ENCODE assay signal across 23 cellular contexts in the genomic region with DNA sequence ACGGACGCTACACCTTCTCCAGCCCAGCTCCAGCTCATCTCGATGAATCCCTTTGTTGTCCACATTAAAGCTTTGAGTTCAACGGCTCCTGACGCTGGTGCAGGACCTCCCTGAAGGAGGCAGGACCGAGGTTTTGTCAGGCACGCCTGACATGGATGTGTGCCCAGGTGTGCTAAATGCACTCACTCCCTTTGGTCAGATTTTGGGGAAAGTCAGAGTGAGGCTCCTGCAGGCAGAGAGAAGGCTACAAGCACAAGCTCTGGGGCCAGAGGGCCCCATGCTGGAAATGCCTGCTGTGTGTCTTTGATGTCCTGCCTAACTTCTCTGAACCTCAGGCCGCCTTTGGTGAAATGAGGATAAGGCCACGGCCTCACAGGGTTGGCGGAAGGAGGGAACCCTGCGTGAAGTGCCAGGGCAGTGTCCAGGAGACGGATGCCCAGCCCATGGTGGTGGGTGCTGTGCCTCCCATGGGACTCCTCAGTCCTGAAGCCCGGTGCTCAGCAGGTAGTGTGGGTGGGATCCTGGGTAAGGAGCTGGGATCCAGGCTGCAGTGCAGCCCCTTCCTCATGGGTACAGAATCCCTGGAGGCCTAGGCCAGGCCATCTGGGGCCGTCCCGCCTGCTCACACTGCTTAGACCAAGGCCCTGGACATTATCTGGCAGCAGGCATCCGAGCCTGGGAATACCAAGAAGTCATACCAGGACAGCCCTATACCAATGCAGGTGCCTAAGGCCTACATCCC.
DNase-seq lines count a peak whose midpoint lies in the region; ATAC-seq and TF ChIP-seq lines count a peak whose summit lies in the region.
"Had no signal": no experiment of that assay in that cellular context is flagged by ENCODE, and none has a peak within 500 bp of the region (broad histone marks: within the 10 kb centered on the region; RNA-seq: fewer than 3 reads in every experiment).

No MANE protein-coding gene starts in this region.

- H3K27ac ChIP-seq in Peyer's patch (no peak overlapping the region), left ventricle myocardium inferior (replicated peaks) (no peak overlapping the region)
- H3K27ac ChIP-seq: gastrocnemius medialis, upper lobe of left lung had no signal

- no peaks in the 10 kb centered on the region for H3K27me3 ChIP-seq in Peyer's patch
- no peaks in the 10 kb centered on the region for H3K27me3 ChIP-seq in left ventricle myocardium inferior (ENCODE audit: low read depth)
- H3K27me3 ChIP-seq: gastrocnemius medialis, upper lobe of left lung had no signal

- H3K4me1 ChIP-seq in Peyer's patch, result no peaks in the 10 kb centered on the region
- H3K4me1 ChIP-seq in left ventricle myocardium inferior, result peaks cover 15% of the 10 kb centered on the region
- H3K4me1 ChIP-seq: gastrocnemius medialis, HAP-1, upper lobe of left lung had no signal

- no peak for ATAC-seq in HG02885 (IDR thresholded peaks at IDR 0.05; ENCODE audit: poor library complexity, unreplicated experiment)
- no peak for ATAC-seq in GM21360 (IDR thresholded peaks at IDR 0.05; ENCODE audit: unreplicated experiment)
- ATAC-seq: activated CD8-positive, alpha-beta T cell treated with anti-CD3 and anti-CD28 coated beads for 36 hours; esophagus mucosa; gastrocnemius medialis; Panc1; WTC11 had no signal

- no peaks in the 10 kb centered on the region for H3K9me3 ChIP-seq in Peyer's patch
- no peaks in the 10 kb centered on the region for H3K9me3 ChIP-seq in left ventricle myocardium inferior (replicated peaks)
- H3K9me3 ChIP-seq: gastrocnemius medialis, HAP-1, upper lobe of left lung had no signal

- peaks cover 25% of the 10 kb centered on the region for H3K4me1 Mint-ChIP-seq in CD14-positive monocyte
- H3K4me1 Mint-ChIP-seq in activated CD4-positive, alpha-beta memory T cell treated with anti-CD3 and anti-CD28 coated beads for 36 hours (ENCODE audit: low read depth), result peaks cover 10% of the 10 kb centered on the region

- H3K36me3 Mint-ChIP-seq in CD14-positive monocyte, result peaks cover 9 to 11% of the 10 kb centered on the region in 2 donors
- peaks cover 3% of the 10 kb centered on the region for H3K36me3 Mint-ChIP-seq in activated CD4-positive, alpha-beta memory T cell treated with anti-CD3 and anti-CD28 coated beads for 36 hours

- TF ChIP-seq CTCF in CD14-positive monocyte (IDR thresholded peaks at IDR 0.05) (no peak), Peyer's patch (IDR thresholded peaks at IDR 0.05) (no peak), left ventricle myocardium inferior (IDR thresholded peaks at IDR 0.05; ENCODE audit: borderline replicate concordance) (no peak)

- H3K27ac Mint-ChIP-seq in CD14-positive monocyte, result peak overlapping the region in 3 of 7 donors; percentile 7 to 67 (median 24)
- H3K27ac Mint-ChIP-seq in activated CD4-positive, alpha-beta memory T cell treated with anti-CD3 and anti-CD28 coated beads for 36 hours, result no peak overlapping the region
- H3K27ac Mint-ChIP-seq: activated CD8-positive, alpha-beta T cell treated with anti-CD3 and anti-CD28 coated beads for 36 hours; nephron; progenitor cell of endocrine pancreas; stimulated activated naive CD8-positive, alpha-beta T cell treated with anti-CD3 and anti-CD28 coated beads, Interleukin-15, Interleukin-2, amounts not matched to agents 100 ng/mL and 50 ng/mL, for 24 hours; WTC11 had no signal

- H3K4me3 ChIP-seq in Peyer's patch (no peak overlapping the region), left ventricle myocardium inferior (no peak overlapping the region)
- H3K4me3 ChIP-seq: gastrocnemius medialis, HAP-1, upper lobe of left lung had no signal

- peaks cover 0 to 2% (median 0%) of the 10 kb centered on the region in 7 donors for H3K9me3 Mint-ChIP-seq in CD14-positive monocyte
- no peaks in the 10 kb centered on the region for H3K9me3 Mint-ChIP-seq in activated CD4-positive, alpha-beta memory T cell treated with anti-CD3 and anti-CD28 coated beads for 36 hours
- H3K9me3 Mint-ChIP-seq: activated CD8-positive, alpha-beta T cell treated with anti-CD3 and anti-CD28 coated beads for 36 hours; nephron; stimulated activated naive CD8-positive, alpha-beta T cell treated with anti-CD3 and anti-CD28 coated beads, Interleukin-15, Interleukin-2, amounts not matched to agents 100 ng/mL and 50 ng/mL, for 24 hours; WTC11 had no signal

- CTCF ChIA-PET in activated CD4-positive, alpha-beta memory T cell treated with anti-CD3 and anti-CD28 coated beads for 36 hours (lab: Charles Lee), result interaction anchor here (1.6 kb wide), 1 partner anchor 12 kb away, joined by 8 read pairs; no protein-coding TSS in a partner anchor

- intact Hi-C loops in CD14-positive monocyte (cut with micrococcal nuclease), result loop anchor here in 1 of 2 donors (5.0 kb wide), 1 partner anchor 46 kb away; no protein-coding TSS in a partner anchor
- intact Hi-C loops in left ventricle myocardium inferior (cut with micrococcal nuclease), result no loop called here
- intact Hi-C loops in posterior vena cava (cut with DNase I), result no loop called here
- intact Hi-C loops in activated CD4-positive, alpha-beta memory T cell treated with anti-CD3 and anti-CD28 coated beads for 36 hours (cut with micrococcal nuclease), result no loop called here

- H3K4me3 Mint-ChIP-seq in CD14-positive monocyte, result no peak overlapping the region
- no peak overlapping the region for H3K4me3 Mint-ChIP-seq in activated CD4-positive, alpha-beta memory T cell treated with anti-CD3 and anti-CD28 coated beads for 36 hours
- H3K4me3 Mint-ChIP-seq: activated CD8-positive, alpha-beta T cell treated with anti-CD3 and anti-CD28 coated beads for 36 hours; nephron; stimulated activated naive CD8-positive, alpha-beta T cell treated with anti-CD3 and anti-CD28 coated beads, Interleukin-15, Interleukin-2, amounts not matched to agents 100 ng/mL and 50 ng/mL, for 24 hours; WTC11 had no signal

- H3K36me3 ChIP-seq in Peyer's patch, result no peaks in the 10 kb centered on the region
- no peaks in the 10 kb centered on the region for H3K36me3 ChIP-seq in left ventricle myocardium inferior
- H3K36me3 ChIP-seq: gastrocnemius medialis, HAP-1, upper lobe of left lung had no signal

- POLR2A ChIA-PET in activated CD4-positive, alpha-beta memory T cell treated with anti-CD3 and anti-CD28 coated beads for 36 hours (lab: Charles Lee), result interaction anchor here (1.2 kb wide), 1 partner anchor 546 kb away, joined by 3 read pairs; a partner anchor contains a TSS

- DNase-seq in CD14-positive monocyte (ENCODE audit: low spot score), result peak; percentile 42
- peak in 2 of 3 donors; percentile 26 to 40 for DNase-seq in Peyer's patch
- DNase-seq in left ventricle myocardium inferior, result peak; percentile 9
- DNase-seq in posterior vena cava (ENCODE audit: low spot score), result peak; percentile 76
- no peak for DNase-seq in activated CD4-positive, alpha-beta memory T cell treated with anti-CD3 and anti-CD28 coated beads for 36 hours
- DNase-seq: activated CD8-positive, alpha-beta T cell treated with anti-CD3 and anti-CD28 coated beads for 36 hours; Karpas-422; kidney glomerular epithelial cell; NCI-H187; NCI-H345; stimulated activated CD4-positive, alpha-beta T cell treated with anti-CD3 and anti-CD28 coated beads, Interleukin-4, amount 100 ng/mL, for 24 hours; T-helper 2 cell had no signal

- TF ChIP-seq POLR2A in Peyer's patch (IDR thresholded peaks at IDR 0.05), result no peak

- peaks cover 0 to 3% (median 2%) of the 10 kb centered on the region in 3 donors for H3K27me3 Mint-ChIP-seq in CD14-positive monocyte (ENCODE audit: low read depth in 3 of 3)
- H3K27me3 Mint-ChIP-seq in activated CD4-positive, alpha-beta memory T cell treated with anti-CD3 and anti-CD28 coated beads for 36 hours, result no peaks in the 10 kb centered on the region
- H3K27me3 Mint-ChIP-seq: activated CD8-positive, alpha-beta T cell treated with anti-CD3 and anti-CD28 coated beads for 36 hours; progenitor cell of endocrine pancreas; stimulated activated naive CD8-positive, alpha-beta T cell treated with anti-CD3 and anti-CD28 coated beads, Interleukin-15, Interleukin-2, amounts not matched to agents 100 ng/mL and 50 ng/mL, for 24 hours had no signal
